ENCODE assay signal across 26 cellular contexts in the genomic region with DNA sequence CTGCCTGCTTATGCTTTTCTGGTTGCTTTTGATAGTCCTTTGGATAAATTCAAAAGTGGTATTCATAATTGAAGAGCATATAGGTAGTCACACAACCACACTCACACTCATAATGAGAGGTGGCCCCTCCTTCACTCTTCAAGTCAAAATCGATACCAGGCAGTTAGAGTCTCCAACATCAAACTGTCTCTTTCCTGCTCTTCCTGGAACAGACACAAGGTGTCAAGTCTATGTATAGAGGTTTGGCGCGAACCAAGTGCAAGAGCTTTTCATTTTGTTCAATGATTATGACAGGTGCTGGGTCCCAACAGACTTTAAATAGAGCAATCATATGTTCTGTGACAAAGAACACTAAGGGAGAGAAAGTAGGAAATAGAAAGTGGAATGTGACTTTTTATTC. TPM values are rescaled to one million over a fixed set of nuclear protein-coding genes. Genes with fewer than 3 reads are reported as not detected.
"Had no signal": no experiment of that assay in that cellular context is flagged by ENCODE, and none has a peak within 500 bp of the region (broad histone marks: within the 10 kb centered on the region; RNA-seq: fewer than 3 reads in every experiment).

No MANE protein-coding gene starts in this region.

- H3K4me3 Mint-ChIP-seq: activated B cell treated with CpG ODN at 0.5 μM for 24 hours; activated naive CD8-positive, alpha-beta T cell treated with anti-CD3 and anti-CD28 coated beads for 36 hours; activated T-cell treated with anti-CD3 and anti-CD28 coated beads, Interleukin-2, amount 50 U/mL, for 24 hours; nephron progenitor cell; stimulated activated memory B cell treated with anti-CD40 and anti-IgM and Interleukin-4, amounts not matched to agents 10 μg/mL and 1 μg/mL and 100 μg/mL, for 72 hours; T-helper 2 cell treated with Interferon-gamma antibody and Interleukin-4, amounts not matched to agents 5 μg/mL and 100 μg/mL, for 36 hours had no signal

- H3K4me2 ChIP-seq: hepatocyte had no signal

- H3K4me1 ChIP-seq: gastroesophageal sphincter, left ventricle myocardium inferior, right lobe of liver, testis, transverse colon had no signal

- H3K9me3 ChIP-seq: gastroesophageal sphincter, left ventricle myocardium inferior, mucosa of descending colon, ovary, right lobe of liver, testis, transverse colon had no signal

- H2AFZ ChIP-seq: hepatocyte had no signal

- DNase-seq: activated B cell treated with CpG ODN at 0.5 μM for 24 hours; activated naive CD4-positive, alpha-beta T cell; activated naive CD8-positive, alpha-beta T cell treated with anti-CD3 and anti-CD28 coated beads for 36 hours; activated T-cell treated with anti-CD3 and anti-CD28 coated beads, Interleukin-2, amount 50 U/mL, for 24 hours; amniotic stem cell; brain microvascular endothelial cell; dorsolateral prefrontal cortex; effector memory CD4-positive, alpha-beta T cell; erythroblast; islet precursor cell; left ventricle myocardium inferior; mucosa of descending colon; nephron progenitor cell; ovary; right lobe of liver; stimulated activated CD4-positive, alpha-beta T cell treated with anti-CD3 and anti-CD28 coated beads, Interleukin-4, amount 100 ng/mL, for 24 hours; testis; transverse colon had no signal

- H3K9me3 Mint-ChIP-seq: activated B cell treated with CpG ODN at 0.5 μM for 24 hours; activated naive CD8-positive, alpha-beta T cell treated with anti-CD3 and anti-CD28 coated beads for 36 hours; activated T-cell treated with anti-CD3 and anti-CD28 coated beads, Interleukin-2, amount 50 U/mL, for 24 hours; nephron progenitor cell; T-helper 2 cell treated with Interferon-gamma antibody and Interleukin-4, amounts not matched to agents 5 μg/mL and 100 μg/mL, for 36 hours had no signal

- H3K79me2 ChIP-seq: hepatocyte had no signal

- H3K36me3 Mint-ChIP-seq: activated naive CD8-positive, alpha-beta T cell treated with anti-CD3 and anti-CD28 coated beads for 36 hours; stimulated activated memory B cell treated with anti-CD40 and anti-IgM and Interleukin-4, amounts not matched to agents 10 μg/mL and 1 μg/mL and 100 μg/mL, for 72 hours had no signal

- H3K27ac Mint-ChIP-seq: activated B cell treated with CpG ODN at 0.5 μM for 24 hours; activated naive CD8-positive, alpha-beta T cell treated with anti-CD3 and anti-CD28 coated beads for 36 hours; activated T-cell treated with anti-CD3 and anti-CD28 coated beads, Interleukin-2, amount 50 U/mL, for 24 hours; nephron progenitor cell; progenitor cell of endocrine pancreas; stimulated activated memory B cell treated with anti-CD40 and anti-IgM and Interleukin-4, amounts not matched to agents 10 μg/mL and 1 μg/mL and 100 μg/mL, for 72 hours; T-helper 2 cell treated with Interferon-gamma antibody and Interleukin-4, amounts not matched to agents 5 μg/mL and 100 μg/mL, for 36 hours had no signal

- H3K27ac ChIP-seq: brain microvascular endothelial cell, coronary artery, dorsolateral prefrontal cortex, gastroesophageal sphincter, hepatocyte, left ventricle myocardium inferior, ovary, right lobe of liver, testis, transverse colon had no signal

- H3K27me3 ChIP-seq: brain microvascular endothelial cell, gastroesophageal sphincter, hepatocyte, ovary, right lobe of liver, testis, transverse colon had no signal

- ATAC-seq: gastroesophageal sphincter; mucosa of descending colon; right lobe of liver; stimulated activated memory B cell treated with anti-CD40 and anti-IgM and Interleukin-4, amounts not matched to agents 10 μg/mL and 1 μg/mL and 100 μg/mL, for 72 hours had no signal

- H3K4me1 Mint-ChIP-seq: activated B cell treated with CpG ODN at 0.5 μM for 24 hours; nephron progenitor cell; stimulated activated memory B cell treated with anti-CD40 and anti-IgM and Interleukin-4, amounts not matched to agents 10 μg/mL and 1 μg/mL and 100 μg/mL, for 72 hours had no signal

- H3K36me3 ChIP-seq: brain microvascular endothelial cell, gastroesophageal sphincter, left ventricle myocardium inferior, ovary, right lobe of liver, transverse colon had no signal

- H3K4me3 ChIP-seq: coronary artery, dorsolateral prefrontal cortex, gastroesophageal sphincter, hepatocyte, left ventricle myocardium inferior, lung, mucosa of descending colon, ovary, right lobe of liver, testis, transverse colon had no signal

RNA-seq across cellular contexts. Expression of gene RGMA, which starts 29.9 kb away (rescaled TPM):
- total RNA-seq: activated B cell treated with CpG ODN at 0.5 μM for 24 hours, fibroblast of villous mesenchyme had no signal
